Comparison of ENCODE assay signal across 8 cellular contexts in genomic region chr1:155277896-155278688, GRCh38. TPM values are rescaled to one million over a fixed set of nuclear protein-coding genes. Genes with fewer than 3 reads are reported as not detected.
DNase-seq lines count a peak whose midpoint lies in the region; ATAC-seq and TF ChIP-seq lines count a peak whose summit lies in the region.

No MANE protein-coding gene starts in this region.

- ATAC-seq in right lobe of liver: peak in 2 of 4 donors; percentile 1 to 12
- no peak for ATAC-seq in GM21825 (IDR thresholded peaks at IDR 0.05; ENCODE audit: unreplicated experiment)

- DNase-seq in GM13976 (ENCODE audit: low spot score) (peak; percentile 80), NCI-H2029 treated with DMSO at 0.1 percent for 48 hours (lab: John Stamatoyannopoulos, UW) (peak; percentile 9), caudate nucleus (lab: John Stamatoyannopoulos, UW) (peak in 34 of 61 donors; percentile 5 to 70 (median 32)), right lobe of liver (peak in 2 of 3 donors; percentile 64 to 67), GDM1 (lab: John Stamatoyannopoulos, UW) (no peak)
- peak; percentile 53 for DNase-seq in activated CD4-positive, CD25-positive, alpha-beta regulatory T cell treated with anti-CD3 and anti-CD28 coated beads, Interleukin-2, amount 50 U/mL, for 16 hours (ENCODE audit: low read depth, low spot score)
- DNase-seq in stimulated activated CD4-positive, alpha-beta T cell treated with anti-CD3 and anti-CD28 coated beads, TNF-alpha, amount 100 ng/mL, for 24 hours (ENCODE audit: low read depth in 3 of 3): peak; percentile 25 to 73 (median 47)

- H3K4me1 ChIP-seq in right lobe of liver: no peaks in the 10 kb centered on the region

- H3K27ac ChIP-seq in caudate nucleus (ENCODE audit: low read depth, low read length) (no peak overlapping the region), right lobe of liver (no peak overlapping the region)

- TF ChIP-seq CTCF in GM13976 (IDR thresholded peaks at IDR 0.05; ENCODE audit: borderline replicate concordance, control extremely low read depth, extremely low read depth, insufficient read depth, missing control alignments): peak; percentile 39
- TF ChIP-seq CTCF in right lobe of liver (IDR thresholded peaks at IDR 0.05): peak in 3 of 4 donors; percentile 10 to 19 (median 14)

- in situ Hi-C loops in GM13976 (cut with MboI; ENCODE audit: low sequenced_read_pairs, unreplicated experiment): no loop called here

- intact Hi-C loops in right lobe of liver (cut with DNase I): loop anchor here (5.0 kb wide), 1 partner anchor 44 kb away; the partner anchor contains the start of gene RUSC1 (in 2 of the 2)

- WGBS in right lobe of liver (ENCODE audit: insufficient coverage, low coverage, low lambda C conversion rate, missing lambda C conversion rate): 2% methylated on average over 16 of the region's 29 CpGs

- H3K27me3 ChIP-seq in right lobe of liver: no peaks in the 10 kb centered on the region

- no peak for TF ChIP-seq POLR2A in right lobe of liver (IDR thresholded peaks at IDR 0.05)

- peak overlapping the region; percentile 64 to 73 (median 68) for H3K4me3 ChIP-seq in right lobe of liver

- H3K36me3 ChIP-seq in right lobe of liver: no peaks in the 10 kb centered on the region

- no peaks in the 10 kb centered on the region for H3K9me3 ChIP-seq in right lobe of liver

RNA-seq across cellular contexts. Expression of gene HCN3, which starts 0.8 kb away (rescaled TPM):
- 1 to 10 TPM in 4 of 6 experiments, under 1 TPM in 2; 0.56 to 1.6 (median 1.2) TPM for total RNA-seq in right lobe of liver

RNA-seq across cellular contexts. Expression of gene CLK2, which starts 4.8 kb away (rescaled TPM):
- 10 to 100 TPM; 10.4 to 29.2 (median 20.2) TPM for total RNA-seq in right lobe of liver

RNA-seq across cellular contexts. Expression of gene SCAMP3, which starts 15.9 kb away (rescaled TPM):
- total RNA-seq in right lobe of liver: 10 to 100 TPM; 27.9 to 63.4 (median 29.2) TPM

RNA-seq across cellular contexts. Expression of gene ENTREP3, which starts 22.8 kb away (rescaled TPM):
- 10 to 100 TPM in 2 of 6 experiments, 1 to 10 TPM in 4; 7.2 to 13.0 (median 9.6) TPM for total RNA-seq in right lobe of liver

RNA-seq across cellular contexts. Expression of gene PKLR, which starts 23.1 kb away (rescaled TPM):
- 10 to 100 TPM; 27.0 to 95.3 (median 36.1) TPM for total RNA-seq in right lobe of liver
